ENCODE assay signal across 20 cellular contexts in genomic region chr11:8612522-8612921, GRCh38. TPM values are rescaled to one million over a fixed set of nuclear protein-coding genes. Genes with fewer than 3 reads are reported as not detected.
"Had no signal": no experiment of that assay in that cellular context is flagged by ENCODE, and none has a peak within 500 bp of the region (broad histone marks: within the 10 kb centered on the region; RNA-seq: fewer than 3 reads in every experiment).

No MANE protein-coding gene starts in this region.

- H3K36me3 ChIP-seq: transverse colon had no signal

- DNase-seq: activated B cell treated with CpG ODN at 0.5 μM for 24 hours; activated CD4-positive, alpha-beta memory T cell treated with anti-CD3 and anti-CD28 coated beads for 36 hours; activated CD4-positive, alpha-beta T cell treated with anti-CD3 and anti-CD28 coated beads for 4 hours; activated naive CD4-positive, alpha-beta T cell treated with Interleukin-2 at 50 U/mL for 16 hours; body of pancreas; central memory CD4-positive, alpha-beta T cell; esophagus squamous epithelium; immature natural killer cell; kidney glomerular epithelial cell; occipital lobe; stimulated activated CD4-positive, alpha-beta T cell treated with anti-CD3 and anti-CD28 coated beads, Interleukin-12 subunit alpha, Interleukin-12 subunit beta, amount 100 ng/mL, for 4 hours; stimulated activated CD4-positive, alpha-beta T cell treated with anti-CD3 and anti-CD28 coated beads, Interleukin-1b, Interleukin-23, amount 100 ng/mL, for 48 hours; stimulated activated naive CD8-positive, alpha-beta T cell treated with anti-CD3 and anti-CD28 coated beads, Interleukin-15, Interleukin-2, amounts not matched to agents 100 U/mL and 50 U/mL, for 24 hours; SW 1271; transverse colon had no signal

- H3K27me3 Mint-ChIP-seq: activated B cell treated with CpG ODN at 0.5 μM for 24 hours; activated CD4-positive, alpha-beta memory T cell treated with anti-CD3 and anti-CD28 coated beads for 36 hours; memory B cell; natural killer cell treated with Interleukin-12 subunit alpha and Interleukin-12 subunit beta and Interleukin-15 and Interleukin-18, amount 100 ng/mL, for 72 hours had no signal

- H3K4me3 ChIP-seq: body of pancreas, esophagus squamous epithelium, suprapubic skin, transverse colon, vagina had no signal

- H3K4me3 Mint-ChIP-seq: activated B cell treated with CpG ODN at 0.5 μM for 24 hours; activated CD4-positive, alpha-beta memory T cell treated with anti-CD3 and anti-CD28 coated beads for 36 hours; immature natural killer cell; memory B cell; natural killer cell treated with Interleukin-12 subunit alpha and Interleukin-12 subunit beta and Interleukin-15 and Interleukin-18, amount 100 ng/mL, for 72 hours; T-helper 2 cell treated with Interferon-gamma antibody and Interleukin-4, amounts not matched to agents 5 μg/mL and 100 μg/mL, for 36 hours had no signal

- H3K4me1 ChIP-seq: body of pancreas, transverse colon had no signal

- H3K4me1 Mint-ChIP-seq: activated B cell treated with CpG ODN at 0.5 μM for 24 hours, memory B cell had no signal

- H3K27ac Mint-ChIP-seq: activated B cell treated with CpG ODN at 0.5 μM for 24 hours; activated CD4-positive, alpha-beta memory T cell treated with anti-CD3 and anti-CD28 coated beads for 36 hours; memory B cell; natural killer cell treated with Interleukin-12 subunit alpha and Interleukin-12 subunit beta and Interleukin-15 and Interleukin-18, amount 100 ng/mL, for 72 hours had no signal

- H3K9me3 ChIP-seq: body of pancreas, esophagus squamous epithelium, suprapubic skin, transverse colon, vagina had no signal

- H3K36me3 Mint-ChIP-seq: natural killer cell treated with Interleukin-12 subunit alpha and Interleukin-12 subunit beta and Interleukin-15 and Interleukin-18, amount 100 ng/mL, for 72 hours had no signal

- ATAC-seq: body of pancreas; natural killer cell treated with Interleukin-12 subunit alpha and Interleukin-12 subunit beta and Interleukin-15 and Interleukin-18, amount 100 ng/mL, for 72 hours; stimulated activated naive CD8-positive, alpha-beta T cell treated with anti-CD3 and anti-CD28 coated beads, Interleukin-15, Interleukin-2, amounts not matched to agents 100 U/mL and 50 U/mL, for 24 hours had no signal

- H3K9me3 Mint-ChIP-seq: activated B cell treated with CpG ODN at 0.5 μM for 24 hours; activated CD4-positive, alpha-beta memory T cell treated with anti-CD3 and anti-CD28 coated beads for 36 hours; immature natural killer cell; memory B cell; natural killer cell treated with Interleukin-12 subunit alpha and Interleukin-12 subunit beta and Interleukin-15 and Interleukin-18, amount 100 ng/mL, for 72 hours; T-helper 2 cell treated with Interferon-gamma antibody and Interleukin-4, amounts not matched to agents 5 μg/mL and 100 μg/mL, for 36 hours had no signal

- H3K27ac ChIP-seq: body of pancreas, esophagus squamous epithelium, suprapubic skin, transverse colon, vagina had no signal

- H3K27me3 ChIP-seq: body of pancreas, esophagus squamous epithelium, suprapubic skin, transverse colon, vagina had no signal

RNA-seq across cellular contexts. Expression of gene STK33, which starts 18.5 kb away (rescaled TPM):
- polyA plus RNA-seq: immature natural killer cell had no signal
